Comparison of ENCODE assay signal across 11 cellular contexts in genomic region chr13:70178346-70178745, GRCh38.
"Had no signal": no experiment of that assay in that cellular context is flagged by ENCODE, and none has a peak within 500 bp of the region (broad histone marks: within the 10 kb centered on the region; RNA-seq: fewer than 3 reads in every experiment).

No MANE protein-coding gene starts in this region.

- H2AFZ ChIP-seq: GM23248, GM23338 had no signal

- H3K36me3 ChIP-seq: HAP-1 had no signal

- H3K9me3 ChIP-seq: HAP-1 had no signal

- H3K27ac Mint-ChIP-seq: GM23338, H9, HFFc6 had no signal

- H3K9ac ChIP-seq: GM23248 had no signal

- H3K27ac ChIP-seq: GM23248 had no signal

- H3K4me3 ChIP-seq: GM23248, GM23338, HAP-1 had no signal

- H3K4me2 ChIP-seq: GM23338 had no signal

- ATAC-seq: GM23338, HCT116 had no signal

- DNase-seq: GM23248, GOT3, H7, H9, HCEC 1CT, HFFc6 had no signal

- H3K4me3 Mint-ChIP-seq: GM23338, H9, HFFc6 had no signal

- H3K9me3 Mint-ChIP-seq: GM23338, H9 had no signal

- H3K4me1 ChIP-seq: HAP-1 had no signal

- FAIRE-seq: H1, H54 had no signal
